In genomic region chr9:89778100-89779085, GRCh38 we compare ENCODE assay signal across 1 cellular context.
TF ChIP-seq lines count a peak whose summit lies in the region.

No MANE protein-coding gene starts in this region.

TF ChIP-seq in SK-N-SH, 30 proteins besides CTCF, POLR2A, EP300 and RAD21 (continued from another document):
- TF ChIP-seq REST (IDR thresholded peaks at IDR 0.05; ENCODE audit: low read depth, low read length) (no peak), MEF2A (IDR thresholded peaks at IDR 0.05; ENCODE audit: borderline replicate concordance, low read depth) (no peak), MXI1 (IDR thresholded peaks at IDR 0.05; ENCODE audit: low read depth, low read length) (peak; percentile 72; the same call in 1 of the 2 replicates), USF1 (IDR thresholded peaks at IDR 0.05; ENCODE audit: borderline replicate concordance, low read depth) (no peak), NFIC (IDR thresholded peaks at IDR 0.05; ENCODE audit: borderline replicate concordance) (no peak), GABPA (IDR thresholded peaks at IDR 0.05; ENCODE audit: low read depth) (no peak)
